In genomic region chr2:242034138-242034537, GRCh38 we compare ENCODE assay signal across 28 cellular contexts.
"Had no signal": no experiment of that assay in that cellular context is flagged by ENCODE, and none has a peak within 500 bp of the region (broad histone marks: within the 10 kb centered on the region; RNA-seq: fewer than 3 reads in every experiment).

No MANE protein-coding gene starts in this region.

- H3K4me1 Mint-ChIP-seq: nephron had no signal

- H3K9me3 ChIP-seq: body of pancreas, heart left ventricle, left lung, lower lobe of right lung, neutrophil, ovary, prostate gland, suprapubic skin, tibial artery had no signal

- DNase-seq: activated CD4-positive, alpha-beta T cell treated with anti-CD3 and anti-CD28 coated beads for 48 hours; activated CD8-positive, alpha-beta memory T cell treated with anti-CD3 and anti-CD28 coated beads, Interleukin-2, amount 10 ng/mL, durations not matched to agents 7 days and 5 days; activated CD8-positive, alpha-beta T cell treated with anti-CD3 and anti-CD28 coated beads, Interleukin-2, amount 10 ng/mL, durations not matched to agents 7 days and 5 days; activated naive CD4-positive, alpha-beta T cell treated with anti-CD3 and anti-CD28 coated beads for 36 hours; activated T-cell treated with anti-CD3 and anti-CD28 coated beads, Interleukin-2, amount 50 U/mL, for 48 hours; body of pancreas; cortex of kidney; effector memory CD8-positive, alpha-beta T cell; foreskin fibroblast; heart left ventricle; hypothalamus; kidney glomerular epithelial cell; lower lobe of right lung; mesenchymal stem cell; ovary; retina; stimulated activated CD4-positive, alpha-beta T cell treated with anti-CD3 and anti-CD28 coated beads, Interleukin-15, amount 100 ng/mL, for 24 hours; stimulated activated naive CD4-positive, alpha-beta T cell; T-helper 1 cell; tibial artery; WERI-Rb-1 had no signal

- H3K27ac Mint-ChIP-seq: activated CD8-positive, alpha-beta memory T cell treated with anti-CD3 and anti-CD28 coated beads, Interleukin-2, amount 10 ng/mL, durations not matched to agents 7 days and 5 days; activated CD8-positive, alpha-beta T cell treated with anti-CD3 and anti-CD28 coated beads, Interleukin-2, amount 10 ng/mL, durations not matched to agents 7 days and 5 days; activated naive CD4-positive, alpha-beta T cell treated with anti-CD3 and anti-CD28 coated beads for 36 hours; nephron; T-helper 2 cell treated with Interferon-gamma antibody and Interleukin-4, amounts not matched to agents 5 μg/mL and 100 μg/mL, for 36 hours had no signal

- H3K4me1 ChIP-seq: heart left ventricle, left lung, lower lobe of right lung, prostate gland, suprapubic skin, tibial artery had no signal

- H3K27me3 ChIP-seq: body of pancreas, ovary had no signal

- H3K36me3 Mint-ChIP-seq: activated CD8-positive, alpha-beta memory T cell treated with anti-CD3 and anti-CD28 coated beads, Interleukin-2, amount 10 ng/mL, durations not matched to agents 7 days and 5 days had no signal

- H3K27ac ChIP-seq: body of pancreas, heart left ventricle, left lung, lower lobe of right lung, neutrophil, ovary, prostate gland, suprapubic skin, tibial artery, WERI-Rb-1 had no signal

- H3K4me3 Mint-ChIP-seq: activated CD8-positive, alpha-beta memory T cell treated with anti-CD3 and anti-CD28 coated beads, Interleukin-2, amount 10 ng/mL, durations not matched to agents 7 days and 5 days; activated CD8-positive, alpha-beta T cell treated with anti-CD3 and anti-CD28 coated beads, Interleukin-2, amount 10 ng/mL, durations not matched to agents 7 days and 5 days; activated naive CD4-positive, alpha-beta T cell treated with anti-CD3 and anti-CD28 coated beads for 36 hours; effector memory CD8-positive, alpha-beta T cell; nephron; T-helper 2 cell treated with Interferon-gamma antibody and Interleukin-4, amounts not matched to agents 5 μg/mL and 100 μg/mL, for 36 hours had no signal

- ATAC-seq: activated CD4-positive, CD25-positive, alpha-beta regulatory T cell treated with anti-CD3 and anti-CD28 coated beads, Interleukin-2, amount 50 U/mL, for 24 hours; activated CD8-positive, alpha-beta memory T cell treated with anti-CD3 and anti-CD28 coated beads, Interleukin-2, amount 10 ng/mL, durations not matched to agents 7 days and 5 days; activated CD8-positive, alpha-beta T cell treated with anti-CD3 and anti-CD28 coated beads, Interleukin-2, amount 10 ng/mL, durations not matched to agents 7 days and 5 days; body of pancreas; effector memory CD8-positive, alpha-beta T cell; heart left ventricle; left lung had no signal

- H3K9me3 Mint-ChIP-seq: activated naive CD4-positive, alpha-beta T cell treated with anti-CD3 and anti-CD28 coated beads for 36 hours; effector memory CD8-positive, alpha-beta T cell; nephron; T-helper 2 cell treated with Interferon-gamma antibody and Interleukin-4, amounts not matched to agents 5 μg/mL and 100 μg/mL, for 36 hours had no signal
